21 cellular contexts compared by ENCODE assay signal in the genomic region with DNA sequence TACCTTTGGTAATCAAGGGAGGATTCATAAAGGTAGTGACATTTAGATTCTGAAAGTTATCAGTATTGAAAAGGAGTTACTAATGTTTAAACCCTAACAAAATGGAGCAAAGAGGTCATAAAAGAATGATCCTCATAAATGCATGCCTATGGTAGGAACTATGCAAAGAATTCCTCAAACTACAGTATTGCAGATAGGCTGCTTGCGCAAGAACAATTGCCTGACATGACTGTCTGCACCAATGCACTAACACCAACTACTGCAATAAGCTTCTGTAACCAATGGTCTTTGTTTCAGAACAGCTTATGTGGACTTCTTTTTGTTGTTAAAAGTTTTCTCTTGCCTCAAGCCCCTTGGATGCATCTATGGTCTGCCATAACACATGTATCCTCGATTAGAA.
DNase-seq lines count a peak whose midpoint lies in the region; ATAC-seq and TF ChIP-seq lines count a peak whose summit lies in the region.
"Had no signal": no experiment of that assay in that cellular context is flagged by ENCODE, and none has a peak within 500 bp of the region (broad histone marks: within the 10 kb centered on the region; RNA-seq: fewer than 3 reads in every experiment).

No MANE protein-coding gene starts in this region.

- POLR2A ChIA-PET in activated CD8-positive, alpha-beta T cell treated with anti-CD3 and anti-CD28 coated beads, Interleukin-2, amount 10 ng/mL, durations not matched to agents 7 days and 5 days (lab: Charles Lee), result no interaction called here

- no TSS peak for BruUV-seq in mammary epithelial cell (replicated peaks; lab: Mats Ljungman, UMichigan)

- no peaks in the 10 kb centered on the region for H3K27me3 Mint-ChIP-seq in activated CD8-positive, alpha-beta T cell treated with anti-CD3 and anti-CD28 coated beads, Interleukin-2, amount 10 ng/mL, durations not matched to agents 7 days and 5 days (ENCODE audit: low read depth)
- H3K27me3 Mint-ChIP-seq: activated CD4-positive, alpha-beta memory T cell treated with anti-CD3 and anti-CD28 coated beads for 36 hours; effector memory CD8-positive, alpha-beta T cell; naive thymus-derived CD8-positive, alpha-beta T cell had no signal

- H3K36me3 Mint-ChIP-seq in activated CD8-positive, alpha-beta T cell treated with anti-CD3 and anti-CD28 coated beads, Interleukin-2, amount 10 ng/mL, durations not matched to agents 7 days and 5 days (ENCODE audit: low read depth), result no peaks in the 10 kb centered on the region
- H3K36me3 Mint-ChIP-seq: activated CD4-positive, alpha-beta memory T cell treated with anti-CD3 and anti-CD28 coated beads for 36 hours; naive thymus-derived CD8-positive, alpha-beta T cell had no signal

- H3K36me3 ChIP-seq in mammary epithelial cell (ENCODE audit: insufficient read depth, low read length), result no peaks in the 10 kb centered on the region
- no peaks in the 10 kb centered on the region for H3K36me3 ChIP-seq in effector memory CD4-positive, alpha-beta T cell (ENCODE audit: control insufficient read depth, insufficient read depth, low read length)
- H3K36me3 ChIP-seq: BLaER1 treated with 17β-estradiol and CSF1 and Interleukin-3, amounts not matched to agents 10 nM and 100 nM; transverse colon had no signal

- no peaks in the 10 kb centered on the region for H3K9me3 ChIP-seq in mammary epithelial cell (replicated peaks; ENCODE audit: insufficient read depth, low read length)
- no peaks in the 10 kb centered on the region for H3K9me3 ChIP-seq in effector memory CD4-positive, alpha-beta T cell (ENCODE audit: control insufficient read depth, low read length)
- H3K9me3 ChIP-seq: BLaER1 treated with 17β-estradiol and CSF1 and Interleukin-3, amounts not matched to agents 10 nM and 100 nM; transverse colon had no signal

- no peak overlapping the region for H3K4me3 Mint-ChIP-seq in activated CD8-positive, alpha-beta T cell treated with anti-CD3 and anti-CD28 coated beads, Interleukin-2, amount 10 ng/mL, durations not matched to agents 7 days and 5 days
- H3K4me3 Mint-ChIP-seq: activated CD4-positive, alpha-beta memory T cell treated with anti-CD3 and anti-CD28 coated beads for 36 hours; effector memory CD8-positive, alpha-beta T cell; naive thymus-derived CD8-positive, alpha-beta T cell had no signal

- no peak for TF ChIP-seq CTCF in AG10803 (conservative IDR thresholded peaks at IDR 0.05; ENCODE audit: low read length)
- no peak for TF ChIP-seq CTCF in mammary epithelial cell (conservative IDR thresholded peaks at IDR 0.05 in 1 of 2, IDR thresholded peaks at IDR 0.05 in 1 of 2; ENCODE audit: extremely low read depth in 1 of 2, insufficient read depth in 1 of 2, low read depth in 1 of 2, low read length in 2 of 2)

- CTCF ChIA-PET in mammary epithelial cell (lab: Charles Lee; ENCODE audit: low non-redundant PET), result no interaction called here
- CTCF ChIA-PET in activated CD8-positive, alpha-beta T cell treated with anti-CD3 and anti-CD28 coated beads, Interleukin-2, amount 10 ng/mL, durations not matched to agents 7 days and 5 days (lab: Charles Lee), result no interaction called here

- H3K27me3 ChIP-seq in mammary epithelial cell (ENCODE audit: insufficient read depth, low read length), result no peaks in the 10 kb centered on the region
- no peaks in the 10 kb centered on the region for H3K27me3 ChIP-seq in effector memory CD4-positive, alpha-beta T cell (replicated peaks; ENCODE audit: control insufficient read depth, insufficient read depth, low read length, poor library complexity, severe bottlenecking)
- H3K27me3 ChIP-seq: BLaER1 treated with 17β-estradiol and CSF1 and Interleukin-3, amounts not matched to agents 10 nM and 100 nM; transverse colon had no signal

- in situ Hi-C loops in mammary epithelial cell (cut with MboI; ENCODE audit: low sequenced_read_pairs in 2 of 2), result no loop called here

- no peaks in the 10 kb centered on the region for H3K79me2 ChIP-seq in mammary epithelial cell (ENCODE audit: insufficient read depth, low read length)

- DNase-seq in AG10803 (ENCODE audit: low read depth), result peak; percentile 77
- peak; percentile 10 for DNase-seq in HuH-7 (ENCODE audit: low spot score)
- peak; percentile 1 for DNase-seq in mammary epithelial cell
- DNase-seq in iPS-NIHi7 (ENCODE audit: extremely low spot score), result peak; percentile 10
- no peak for DNase-seq in effector memory CD4-positive, alpha-beta T cell
- DNase-seq in activated CD8-positive, alpha-beta T cell treated with anti-CD3 and anti-CD28 coated beads, Interleukin-2, amount 10 ng/mL, durations not matched to agents 7 days and 5 days, result no peak
- DNase-seq in NOMO-1 treated with dmso at 0.1 percent for 144 hours (lab: John Stamatoyannopoulos, UW; ENCODE audit: unreplicated experiment), result no peak
- DNase-seq in stimulated activated CD4-positive, alpha-beta T cell treated with anti-CD3 and anti-CD28 coated beads, Interleukin-4, amount 100 ng/mL, for 24 hours, result no peak
- DNase-seq: activated CD4-positive, alpha-beta memory T cell treated with anti-CD3 and anti-CD28 coated beads for 36 hours; DND-41; effector memory CD8-positive, alpha-beta T cell; head of caudate nucleus; naive thymus-derived CD8-positive, alpha-beta T cell; NCI-H187; NCI-H748 treated with DMSO at 0.1 percent for 48 hours; SHP77 treated with DMSO at 0.1 percent for 48 hours; stimulated activated CD4-positive, alpha-beta T cell treated with anti-CD3 and anti-CD28 coated beads, Interleukin-2, amount 100 ng/mL, for 24 hours; transverse colon had no signal

- dilution Hi-C loops in mammary epithelial cell (cut with HindIII; ENCODE audit: low sequenced_read_pairs), result no loop called here

- intact Hi-C loops in mammary epithelial cell (cut with micrococcal nuclease), result no loop called here

- no peaks in the 10 kb centered on the region for H3K4me1 ChIP-seq in mammary epithelial cell (ENCODE audit: insufficient read depth, low read length)
- H3K4me1 ChIP-seq in effector memory CD4-positive, alpha-beta T cell (ENCODE audit: control insufficient read depth, insufficient read depth, low read length, poor library complexity, severe bottlenecking), result no peaks in the 10 kb centered on the region
- H3K4me1 ChIP-seq: transverse colon had no signal

- peaks cover 12% of the 10 kb centered on the region for H3K9me3 Mint-ChIP-seq in activated CD8-positive, alpha-beta T cell treated with anti-CD3 and anti-CD28 coated beads, Interleukin-2, amount 10 ng/mL, durations not matched to agents 7 days and 5 days (ENCODE audit: insufficient read depth)

- no peak overlapping the region for H3K27ac Mint-ChIP-seq in activated CD8-positive, alpha-beta T cell treated with anti-CD3 and anti-CD28 coated beads, Interleukin-2, amount 10 ng/mL, durations not matched to agents 7 days and 5 days
- H3K27ac Mint-ChIP-seq: activated CD4-positive, alpha-beta memory T cell treated with anti-CD3 and anti-CD28 coated beads for 36 hours; effector memory CD8-positive, alpha-beta T cell; naive thymus-derived CD8-positive, alpha-beta T cell had no signal

- H2AFZ ChIP-seq in mammary epithelial cell (ENCODE audit: low read depth, low read length), result no peak overlapping the region

- H3K9ac ChIP-seq in mammary epithelial cell (ENCODE audit: insufficient read depth, low read length), result no peak overlapping the region
- H3K9ac ChIP-seq: BLaER1 treated with 17β-estradiol and CSF1 and Interleukin-3, amounts not matched to agents 10 nM and 100 nM; KMS-11 had no signal

- 57% methylated on average over 2 of the region's 2 CpGs for WGBS in mammary epithelial cell (ENCODE audit: low coverage, missing lambda C conversion rate)

- no peak overlapping the region for H3K27ac ChIP-seq in mammary epithelial cell (ENCODE audit: insufficient read depth, low read depth, low read length)
- no peak overlapping the region for H3K27ac ChIP-seq in effector memory CD4-positive, alpha-beta T cell (ENCODE audit: insufficient read depth, low read length, poor library complexity, severe bottlenecking)
- H3K27ac ChIP-seq: BLaER1 treated with 17β-estradiol and CSF1 and Interleukin-3, amounts not matched to agents 10 nM and 100 nM; KMS-11; transverse colon had no signal

- H3K4me1 Mint-ChIP-seq in activated CD8-positive, alpha-beta T cell treated with anti-CD3 and anti-CD28 coated beads, Interleukin-2, amount 10 ng/mL, durations not matched to agents 7 days and 5 days (ENCODE audit: low read depth), result no peaks in the 10 kb centered on the region
- H3K4me1 Mint-ChIP-seq: naive thymus-derived CD8-positive, alpha-beta T cell had no signal

- H4K20me1 ChIP-seq in mammary epithelial cell (ENCODE audit: insufficient read depth, low read length), result no peaks in the 10 kb centered on the region
- H4K20me1 ChIP-seq: BLaER1 treated with 17β-estradiol and CSF1 and Interleukin-3, amounts not matched to agents 10 nM and 100 nM had no signal

- no peak overlapping the region for H3K4me2 ChIP-seq in mammary epithelial cell (ENCODE audit: insufficient read depth, low read depth, low read length)
- H3K4me2 ChIP-seq: KMS-11 had no signal

- H3K4me3 ChIP-seq in AG10803 (ENCODE audit: low read length) (no peak overlapping the region), mammary epithelial cell (replicated peaks in 1 of 3; ENCODE audit: insufficient read depth in 1 of 3, low read depth in 2 of 3, low read length in 3 of 3) (no peak overlapping the region)
- H3K4me3 ChIP-seq in effector memory CD4-positive, alpha-beta T cell (ENCODE audit: insufficient read depth, low read depth, low read length, poor library complexity, severe bottlenecking), result no peak overlapping the region
- H3K4me3 ChIP-seq: BLaER1 treated with 17β-estradiol and CSF1 and Interleukin-3, amounts not matched to agents 10 nM and 100 nM; transverse colon had no signal

- no peak for ATAC-seq in activated CD8-positive, alpha-beta T cell treated with anti-CD3 and anti-CD28 coated beads, Interleukin-2, amount 10 ng/mL, durations not matched to agents 7 days and 5 days
- ATAC-seq: effector memory CD8-positive, alpha-beta T cell; left lobe of liver; naive thymus-derived CD8-positive, alpha-beta T cell had no signal

Comparison
In these comparisons a context has a peak if more than half of its experiments do, and no peak if none do; other contexts are left out.
1. DNase-seq: peak in AG10803 (single experiment), HuH-7 (single experiment), mammary epithelial cell (single experiment) and iPS-NIHi7 (single experiment); none in effector memory CD4-positive, alpha-beta T cell (0 of 3), activated CD8-positive, alpha-beta T cell treated with anti-CD3 and anti-CD28 coated beads, Interleukin-2, amount 10 ng/mL, durations not matched to agents 7 days and 5 days (single experiment), NOMO-1 treated with dmso at 0.1 percent for 144 hours (single experiment) and stimulated activated CD4-positive, alpha-beta T cell treated with anti-CD3 and anti-CD28 coated beads, Interleukin-4, amount 100 ng/mL, for 24 hours (single experiment).